ENCODE assay signal across 8 cellular contexts in the genomic region with DNA sequence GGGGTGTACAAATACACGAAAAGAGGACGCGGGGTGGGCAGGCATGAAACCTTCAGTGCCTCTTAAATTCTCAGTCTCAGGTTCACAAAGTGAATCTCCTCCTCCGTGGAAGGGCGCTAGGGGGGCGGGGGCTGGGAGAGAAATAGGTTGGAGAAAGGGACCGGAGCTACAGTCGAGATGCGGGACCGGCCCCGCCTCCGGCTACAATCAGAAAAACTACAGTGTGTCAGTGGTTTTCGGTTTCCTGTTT. TPM values are rescaled to one million over a fixed set of nuclear protein-coding genes. Genes with fewer than 3 reads are reported as not detected.
DNase-seq lines count a peak whose midpoint lies in the region; ATAC-seq and TF ChIP-seq lines count a peak whose summit lies in the region.

No MANE protein-coding gene starts in this region.

- peak overlapping the region; percentile 83 for H3K27ac Mint-ChIP-seq in activated CD8-positive, alpha-beta T cell treated with anti-CD3 and anti-CD28 coated beads for 36 hours

- CTCF ChIA-PET in activated CD8-positive, alpha-beta T cell treated with anti-CD3 and anti-CD28 coated beads for 36 hours (lab: Charles Lee): interaction anchor here (1.0 to 1.5 kb wide), 2 partner anchors 34 to 98 kb away, joined by 3 read pairs; no protein-coding TSS in a partner anchor
- CTCF ChIA-PET in GM10248 (lab: Yijun Ruan, JAX): no interaction called here

- H3K4me1 Mint-ChIP-seq in activated CD8-positive, alpha-beta T cell treated with anti-CD3 and anti-CD28 coated beads for 36 hours (ENCODE audit: low read depth): peaks cover 22% of the 10 kb centered on the region

- TF ChIP-seq CTCF in activated CD8-positive, alpha-beta T cell treated with anti-CD3 and anti-CD28 coated beads for 36 hours (IDR thresholded peaks at IDR 0.05): no peak
- TF ChIP-seq CTCF in fibroblast of the aortic adventitia (IDR thresholded peaks at IDR 0.05; ENCODE audit: insufficient read depth, low read length) (no peak), psoas muscle (IDR thresholded peaks at IDR 0.05) (no peak), GM13976 (IDR thresholded peaks at IDR 0.05; ENCODE audit: borderline replicate concordance, control extremely low read depth, extremely low read depth, insufficient read depth, missing control alignments) (no peak), GM10248 (IDR thresholded peaks at IDR 0.05; ENCODE audit: control extremely low read depth, extremely low read depth, low read depth, missing control alignments) (no peak)

- intact Hi-C loops in activated CD8-positive, alpha-beta T cell treated with anti-CD3 and anti-CD28 coated beads for 36 hours (cut with micrococcal nuclease): loop anchor here (2.0 to 10.0 kb wide), 5 partner anchors 33 to 416 kb away; no protein-coding TSS in a partner anchor
- intact Hi-C loops in psoas muscle (cut with DNase I): loop anchor here (2.0 to 5.0 kb wide), 8 partner anchors 56 to 488 kb away; no protein-coding TSS in a partner anchor

- no peaks in the 10 kb centered on the region for H3K9me3 ChIP-seq in psoas muscle

- DNase-seq in activated naive CD4-positive, alpha-beta T cell treated with Interleukin-2 at 50 U/mL for 16 hours: peak; percentile 67
- no peak for DNase-seq in activated naive CD4-positive, alpha-beta T cell treated with anti-CD3 and anti-CD28 coated beads, Interleukin-2, amount 50 U/mL, for 16 hours
- DNase-seq in activated CD8-positive, alpha-beta T cell treated with anti-CD3 and anti-CD28 coated beads for 36 hours: no peak
- DNase-seq in fibroblast of the aortic adventitia (ENCODE audit: low read depth) (no peak), psoas muscle (no peak), GM13976 (ENCODE audit: low spot score) (no peak), GM10248 (ENCODE audit: extremely low spot score) (no peak), kidney glomerular epithelial cell (lab: John Stamatoyannopoulos, UW) (no peak)

- H3K4me1 ChIP-seq in psoas muscle: peaks cover 13% of the 10 kb centered on the region

- no peaks in the 10 kb centered on the region for H3K36me3 Mint-ChIP-seq in activated CD8-positive, alpha-beta T cell treated with anti-CD3 and anti-CD28 coated beads for 36 hours (ENCODE audit: low read depth)

- WGBS in psoas muscle, 3 donors: 0 to 1% (median 0%) methylated on average over 13 of the region's 13 CpGs

- POLR2A ChIA-PET in activated CD8-positive, alpha-beta T cell treated with anti-CD3 and anti-CD28 coated beads for 36 hours (lab: Charles Lee): interaction anchor here (0.8 to 4.2 kb wide), 4 partner anchors 11 to 80 kb away, joined by 3 to 19 read pairs (median 4); no protein-coding TSS in a partner anchor
- POLR2A ChIA-PET in GM10248 (lab: Yijun Ruan, JAX): no interaction called here

- no peaks in the 10 kb centered on the region for H3K9me3 Mint-ChIP-seq in activated CD8-positive, alpha-beta T cell treated with anti-CD3 and anti-CD28 coated beads for 36 hours

- H3K27me3 Mint-ChIP-seq in activated CD8-positive, alpha-beta T cell treated with anti-CD3 and anti-CD28 coated beads for 36 hours: peaks cover 21% of the 10 kb centered on the region

- ATAC-seq in activated CD8-positive, alpha-beta T cell treated with anti-CD3 and anti-CD28 coated beads for 36 hours: no peak
- peak in 3 of 4 donors; percentile 25 to 52 (median 36) for ATAC-seq in psoas muscle

- no peaks in the 10 kb centered on the region for H3K36me3 ChIP-seq in psoas muscle (ENCODE audit: insufficient read depth in 1 of 2, low read depth in 1 of 2)

- peak overlapping the region; percentile 82 for H3K4me3 Mint-ChIP-seq in activated CD8-positive, alpha-beta T cell treated with anti-CD3 and anti-CD28 coated beads for 36 hours

- H3K4me3 ChIP-seq in fibroblast of the aortic adventitia (ENCODE audit: low read depth, low read length) (peak overlapping the region; percentile 87), psoas muscle (peak overlapping the region; percentile 80)

- no peaks in the 10 kb centered on the region for H3K27me3 ChIP-seq in psoas muscle (ENCODE audit: insufficient read depth in 3 of 3, low read length in 2 of 3)

- in situ Hi-C loops in GM13976 (cut with MboI; ENCODE audit: low sequenced_read_pairs, unreplicated experiment): no loop called here

- peak overlapping the region; percentile 97 for H3K27ac ChIP-seq in psoas muscle

RNA-seq across cellular contexts. Expression of a gene that starts 3.4 kb away (rescaled TPM):
- 1 to 10 TPM; 2.0 to 2.4 TPM for total RNA-seq in activated CD8-positive, alpha-beta T cell treated with anti-CD3 and anti-CD28 coated beads for 36 hours
- total RNA-seq in fibroblast of the aortic adventitia (ENCODE audit: low replicate concordance) (3.1 and 4.6 TPM in 2 replicates), psoas muscle (1 to 10 TPM in 3 of 4 donors, under 1 TPM in 1; 0.74 to 2.7 (median 1.4) TPM)
- polyA plus RNA-seq in psoas muscle: under 1 TPM; 0.43 to 0.49 (median 0.48) TPM
